ENCODE assay signal across 9 cellular contexts in genomic region chrX:153688900-153689590, GRCh38. TPM values are rescaled to one million over a fixed set of nuclear protein-coding genes. Genes with fewer than 3 reads are reported as not detected.
DNase-seq lines count a peak whose midpoint lies in the region; ATAC-seq and TF ChIP-seq lines count a peak whose summit lies in the region.
"Had no signal": no experiment of that assay in that cellular context is flagged by ENCODE, and none has a peak within 500 bp of the region (broad histone marks: within the 10 kb centered on the region; RNA-seq: fewer than 3 reads in every experiment).

No MANE protein-coding gene starts in this region.

- H3K27me3 ChIP-seq in breast epithelium, result peaks cover 4 to 36% of the 10 kb centered on the region in 2 donors

- no peaks in the 10 kb centered on the region for H3K4me1 ChIP-seq in breast epithelium

- H3K36me3 ChIP-seq in breast epithelium, result no peaks in the 10 kb centered on the region

- no peak overlapping the region for H3K27ac Mint-ChIP-seq in HFFc6

- H3K27me3 Mint-ChIP-seq in HFFc6 (ENCODE audit: insufficient read depth), result peaks cover 4% of the 10 kb centered on the region; the same call in 1 of the 2 replicates

- in situ Hi-C loops in GM13976 (cut with MboI; ENCODE audit: low sequenced_read_pairs, unreplicated experiment), result no loop called here

- no peak overlapping the region for H3K4me3 Mint-ChIP-seq in HFFc6

- no peak for TF ChIP-seq POLR2A in breast epithelium (IDR thresholded peaks at IDR 0.05)

- intact Hi-C loops in breast epithelium (cut with DNase I; ENCODE audit: low total_unique reads), result no loop called here
- intact Hi-C loops in left colon (cut with DNase I, micrococcal nuclease), result no loop called here

- TF ChIP-seq CTCF in HFFc6 (IDR thresholded peaks at IDR 0.05), result no peak
- no peak for TF ChIP-seq CTCF in breast epithelium (IDR thresholded peaks at IDR 0.05)
- no peak for TF ChIP-seq CTCF in GM13976 (IDR thresholded peaks at IDR 0.05; ENCODE audit: borderline replicate concordance, control extremely low read depth, extremely low read depth, insufficient read depth, missing control alignments)

- ATAC-seq in left colon, result no peak

- DNase-seq in HFFc6 (peak; percentile 2), breast epithelium (ENCODE audit: low spot score in 2 of 2) (peak; percentile 50 to 56), NCI-H1092 (lab: John Stamatoyannopoulos, UW) (no peak), GM13976 (ENCODE audit: low spot score) (no peak), left colon (no peak)
- DNase-seq in activated CD4-positive, alpha-beta T cell treated with anti-CD3 and anti-CD28 coated beads, Interleukin-2, amount 50 U/mL, for 1 hour, result no peak
- DNase-seq: NCI-H748 treated with DMSO at 0.1 percent for 48 hours had no signal

- H3K9me3 ChIP-seq in breast epithelium, result no peaks in the 10 kb centered on the region
- H3K9me3 ChIP-seq in iPS-18c (ENCODE audit: control insufficient read depth, insufficient read depth, low read length), result peaks cover 11% of the 10 kb centered on the region

- H3K9me3 Mint-ChIP-seq in HFFc6, result no peaks in the 10 kb centered on the region

- H3K27ac ChIP-seq in breast epithelium, result peak overlapping the region; percentile 13 to 58
- peak overlapping the region; percentile 83 for H3K27ac ChIP-seq in temporal lobe (ENCODE audit: low read depth, low read length)

- H3K4me3 ChIP-seq in breast epithelium (peak overlapping the region; percentile 31 to 69 (median 52)), iPS-18c (ENCODE audit: insufficient read depth, low read depth, low read length) (peak overlapping the region; percentile 36)

- H3K4me1 Mint-ChIP-seq in HFFc6 (ENCODE audit: low read depth), result no peaks in the 10 kb centered on the region

- no peaks in the 10 kb centered on the region for H3K36me3 Mint-ChIP-seq in HFFc6 (ENCODE audit: low read depth)

RNA-seq across cellular contexts. Expression of gene SLC6A8, which starts 1.3 kb away (rescaled TPM):
- total RNA-seq in HFFc6 (2021; fragmentation: NEBNext Ultra II Directional; extraction: Animal tissue kit (Norgen Biotek cat#: 25700)), result 10 to 100 TPM; 14.0 to 33.8 (median 17.7) TPM
- total RNA-seq in breast epithelium, result 10 to 100 TPM in 2 of 3 donors, 1 to 10 TPM in 1; 7.6 to 40.8 (median 18.4) TPM
- total RNA-seq in temporal lobe, result 13.8 TPM
- 100 to 1,000 TPM; 170 to 270 TPM for total RNA-seq in left colon

RNA-seq across cellular contexts. Expression of gene PNCK, which starts 15.4 kb away (rescaled TPM):
- total RNA-seq in HFFc6 (2021; fragmentation: NEBNext Ultra II Directional; extraction: Animal tissue kit (Norgen Biotek cat#: 25700)), result under 1 TPM in 2 of 6 experiments, not detected in 4; 0.26 to 0.43 TPM
- total RNA-seq in breast epithelium (1 to 10 TPM in 1 of 3 donors, under 1 TPM in 2; 0.48 to 1.3 (median 0.73) TPM), temporal lobe (27.3 TPM), left colon (10 to 100 TPM in 1 of 2 donors, 1 to 10 TPM in 1; 1.1 to 14.2 TPM)

RNA-seq across cellular contexts. Expression of gene BCAP31, which starts 35.1 kb away (rescaled TPM):
- 100 to 1,000 TPM; 203 to 295 (median 218) TPM for total RNA-seq in HFFc6 (2021; fragmentation: NEBNext Ultra II Directional; extraction: Animal tissue kit (Norgen Biotek cat#: 25700))
- total RNA-seq in breast epithelium (100 to 1,000 TPM; 120 to 245 (median 129) TPM), temporal lobe (44.3 TPM), left colon (100 to 1,000 TPM; 200 to 203 TPM)

RNA-seq across cellular contexts. Expression of gene ABCD1, which starts 35.6 kb away (rescaled TPM):
- 10 to 100 TPM; 12.9 to 18.9 (median 14.5) TPM for total RNA-seq in HFFc6 (2021; fragmentation: NEBNext Ultra II Directional; extraction: Animal tissue kit (Norgen Biotek cat#: 25700))
- total RNA-seq in breast epithelium, result 10 to 100 TPM; 10.2 to 27.8 (median 10.5) TPM
- 3.4 TPM for total RNA-seq in temporal lobe
- total RNA-seq in left colon, result 10 to 100 TPM; 15.1 to 15.9 TPM

RNA-seq across cellular contexts. Expression of gene DUSP9, which starts 42.0 kb away (rescaled TPM):
- total RNA-seq in HFFc6 (2021; fragmentation: NEBNext Ultra II Directional; extraction: Animal tissue kit (Norgen Biotek cat#: 25700)), result not detected
- total RNA-seq in breast epithelium (under 1 TPM in 2 of 3 donors, not detected in 1; 0.33 to 0.73 TPM), temporal lobe (1.7 TPM), left colon (not detected)

Comparison
In these comparisons a context has a peak if more than half of its experiments do, and no peak if none do; other contexts are left out.
1. DNase-seq: peak in HFFc6 (single experiment) and breast epithelium (2 of 2); none in activated CD4-positive, alpha-beta T cell treated with anti-CD3 and anti-CD28 coated beads, Interleukin-2, amount 50 U/mL, for 1 hour (single experiment), NCI-H1092 (single experiment), GM13976 (single experiment) and left colon (0 of 2).
2. RNA of gene SLC6A8, which starts 1.3 kb away (total RNA-seq): 170 to 270 TPM in left colon; 14.0 to 33.8 TPM in HFFc6, 7.6 to 40.8 TPM in breast epithelium and 13.8 TPM in temporal lobe (single experiment); every median in the first group is over 4 times any median in the second.